Comparison of ENCODE assay signal across 8 cellular contexts in genomic region chr17:45092932-45093430, GRCh38.
DNase-seq lines count a peak whose midpoint lies in the region; ATAC-seq and TF ChIP-seq lines count a peak whose summit lies in the region.

No MANE protein-coding gene starts in this region.

- H3K9me3 Mint-ChIP-seq in stimulated activated naive B cell treated with anti-CD40 and anti-IgM and Interleukin-4, amounts not matched to agents 10 μg/mL and 1 μg/mL and 100 μg/mL, for 72 hours, result no peaks in the 10 kb centered on the region

- peak; percentile 94 for DNase-seq in HFF-Myc (ENCODE audit: extremely low read depth, low read depth)
- peak; percentile 97 for DNase-seq in brain microvascular endothelial cell
- DNase-seq in islet precursor cell, result peak; percentile 96
- no peak for DNase-seq in stimulated activated naive B cell treated with anti-CD40 and anti-IgM and Interleukin-4, amounts not matched to agents 10 μg/mL and 1 μg/mL and 100 μg/mL, for 72 hours
- no peak for DNase-seq in NCI-H146 (lab: John Stamatoyannopoulos, UW)

- TF ChIP-seq CTCF in HFF-Myc (IDR thresholded peaks at IDR 0.05; ENCODE audit: low read depth, low read length, missing control alignments) (no peak), brain microvascular endothelial cell (IDR thresholded peaks at IDR 0.05; ENCODE audit: low read depth, low read length, missing control alignments) (no peak)

- H3K36me3 Mint-ChIP-seq in stimulated activated naive B cell treated with anti-CD40 and anti-IgM and Interleukin-4, amounts not matched to agents 10 μg/mL and 1 μg/mL and 100 μg/mL, for 72 hours, result peaks cover 49 to 67% of the 10 kb centered on the region in 2 donors

- peaks cover 9 to 22% of the 10 kb centered on the region in 2 donors for H3K4me1 Mint-ChIP-seq in stimulated activated naive B cell treated with anti-CD40 and anti-IgM and Interleukin-4, amounts not matched to agents 10 μg/mL and 1 μg/mL and 100 μg/mL, for 72 hours

- H3K27ac ChIP-seq in brain microvascular endothelial cell, result peak overlapping the region; percentile 71

- H3K4me3 ChIP-seq in HFF-Myc (replicated peaks; ENCODE audit: low read depth, low read length) (no peak overlapping the region), brain microvascular endothelial cell (ENCODE audit: low read depth, low read length) (no peak overlapping the region)

- H3K4me3 Mint-ChIP-seq in stimulated activated naive B cell treated with anti-CD40 and anti-IgM and Interleukin-4, amounts not matched to agents 10 μg/mL and 1 μg/mL and 100 μg/mL, for 72 hours, result no peak overlapping the region

- in situ Hi-C loops in brain microvascular endothelial cell (cut with HindIII; ENCODE audit: low pct_ligation_motif_present, low sequenced_read_pairs), result no loop called here

- peaks cover 74% of the 10 kb centered on the region for H3K36me3 ChIP-seq in brain microvascular endothelial cell (replicated peaks)

- H3K27ac Mint-ChIP-seq in stimulated activated naive B cell treated with anti-CD40 and anti-IgM and Interleukin-4, amounts not matched to agents 10 μg/mL and 1 μg/mL and 100 μg/mL, for 72 hours, result peak overlapping the region; percentile 42

- no peak for ATAC-seq in stimulated activated naive B cell treated with anti-CD40 and anti-IgM and Interleukin-4, amounts not matched to agents 10 μg/mL and 1 μg/mL and 100 μg/mL, for 72 hours (replicated peaks)
- no peak for ATAC-seq in GM21423 (IDR thresholded peaks at IDR 0.05; ENCODE audit: unreplicated experiment)
- ATAC-seq in GM18873 (IDR thresholded peaks at IDR 0.05; ENCODE audit: low FRiP score, unreplicated experiment), result no peak
- no peak for ATAC-seq in HG03469 (IDR thresholded peaks at IDR 0.05; ENCODE audit: unreplicated experiment)

- no peaks in the 10 kb centered on the region for H3K27me3 ChIP-seq in brain microvascular endothelial cell (replicated peaks)

- H3K27me3 Mint-ChIP-seq in stimulated activated naive B cell treated with anti-CD40 and anti-IgM and Interleukin-4, amounts not matched to agents 10 μg/mL and 1 μg/mL and 100 μg/mL, for 72 hours, result no peaks in the 10 kb centered on the region

Comparison
In these comparisons a context has a peak if more than half of its experiments do, and no peak if none do; other contexts are left out.
1. DNase-seq: peak in HFF-Myc (single experiment), brain microvascular endothelial cell (single experiment) and islet precursor cell (single experiment); none in stimulated activated naive B cell treated with anti-CD40 and anti-IgM and Interleukin-4, amounts not matched to agents 10 μg/mL and 1 μg/mL and 100 μg/mL, for 72 hours (single experiment) and NCI-H146 (single experiment).